Comparison of ENCODE assay signal across 8 cellular contexts in the genomic region with DNA sequence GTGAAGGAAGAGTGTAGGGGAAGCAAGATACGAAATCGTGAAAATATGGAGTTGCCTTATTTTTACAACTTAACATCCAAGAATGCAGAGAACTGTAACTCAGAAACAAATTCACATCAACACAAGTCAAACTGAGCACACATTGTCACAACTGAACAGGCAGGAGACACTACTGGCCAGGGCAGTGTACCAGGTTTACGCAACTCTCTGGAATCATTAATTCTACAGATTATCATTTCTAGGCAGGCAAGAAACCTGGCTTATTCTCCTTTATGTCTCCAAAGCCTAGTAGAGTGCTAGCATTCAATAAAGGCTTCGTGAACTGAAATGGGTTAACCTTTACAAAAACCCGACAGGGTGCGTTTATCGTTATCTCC. TPM values are rescaled to one million over a fixed set of nuclear protein-coding genes. Genes with fewer than 3 reads are reported as not detected.
A peak's percentile ranks its signal among the peaks of the same experiment; 100 is the strongest.
DNase-seq lines count a peak whose midpoint lies in the region; ATAC-seq lines count a peak whose summit lies in the region.

No MANE protein-coding gene starts in this region.

- peak overlapping the region; percentile 87 to 97 (median 91) for H3K4me3 Mint-ChIP-seq in CD8-positive, alpha-beta memory T cell
- H3K4me3 Mint-ChIP-seq in dendritic cell treated with granulocyte-macrophage colony-stimulating factor and Interleukin-4, amounts not matched to agents 40 ng/mL and 50 ng/mL, for 4 days, result peak overlapping the region; percentile 93

- no peaks in the 10 kb centered on the region for H3K9me3 Mint-ChIP-seq in CD8-positive, alpha-beta memory T cell
- H3K9me3 Mint-ChIP-seq in dendritic cell treated with granulocyte-macrophage colony-stimulating factor and Interleukin-4, amounts not matched to agents 40 ng/mL and 50 ng/mL, for 4 days, result no peaks in the 10 kb centered on the region

- no peaks in the 10 kb centered on the region for H3K27me3 Mint-ChIP-seq in CD8-positive, alpha-beta memory T cell
- H3K27me3 Mint-ChIP-seq in dendritic cell treated with granulocyte-macrophage colony-stimulating factor and Interleukin-4, amounts not matched to agents 40 ng/mL and 50 ng/mL, for 4 days, result no peaks in the 10 kb centered on the region

- peaks cover 3% of the 10 kb centered on the region for H3K36me3 ChIP-seq in CD8-positive, alpha-beta memory T cell (ENCODE audit: insufficient read depth, low read length)
- peaks cover 19% of the 10 kb centered on the region; the same call in 1 of the 2 replicates for H3K36me3 ChIP-seq in Karpas-422 (ENCODE audit: insufficient read depth, low read length)
- H3K36me3 ChIP-seq in mesodermal cell (ENCODE audit: control insufficient read depth, insufficient read depth, low read length), result peaks cover 36% of the 10 kb centered on the region

- H3K27ac ChIP-seq in CD8-positive, alpha-beta memory T cell (ENCODE audit: low read depth, low read length), result peak overlapping the region; percentile 94
- peak overlapping the region; percentile 67 for H3K27ac ChIP-seq in Karpas-422 (ENCODE audit: low read length)
- H3K27ac ChIP-seq in mesodermal cell (ENCODE audit: low read depth, low read length, severe bottlenecking), result peak overlapping the region; percentile 93

- POLR2A ChIA-PET in CD8-positive, alpha-beta memory T cell (lab: Charles Lee), result interaction anchor here (1.3 kb wide), 1 partner anchor 194 kb away, joined by 3 read pairs; no protein-coding TSS in a partner anchor

- peak overlapping the region; percentile 89 to 98 (median 94) for H3K27ac Mint-ChIP-seq in CD8-positive, alpha-beta memory T cell
- peak overlapping the region; percentile 99 for H3K27ac Mint-ChIP-seq in dendritic cell treated with granulocyte-macrophage colony-stimulating factor and Interleukin-4, amounts not matched to agents 40 ng/mL and 50 ng/mL, for 4 days

- no peak for ATAC-seq in GM19351 (IDR thresholded peaks at IDR 0.05; ENCODE audit: unreplicated experiment)

- peak overlapping the region; percentile 93 for H3K4me3 ChIP-seq in CD8-positive, alpha-beta memory T cell (ENCODE audit: low read length)
- peak overlapping the region; percentile 98 for H3K4me3 ChIP-seq in Karpas-422 (ENCODE audit: low read length)
- peak overlapping the region; percentile 94 for H3K4me3 ChIP-seq in mesodermal cell (ENCODE audit: extremely low read depth, insufficient read depth, low read length, poor library complexity, severe bottlenecking)

- H3K9me2 ChIP-seq in Karpas-422 (replicated peaks; ENCODE audit: insufficient read depth, low read length), result no peaks in the 10 kb centered on the region

- DNase-seq in CD8-positive, alpha-beta memory T cell, result no peak
- DNase-seq in Karpas-422 (no peak), NCI-H1417 (lab: John Stamatoyannopoulos, UW) (no peak), NOMO-1 treated with dmso at 0.1 percent for 144 hours (lab: John Stamatoyannopoulos, UW; ENCODE audit: unreplicated experiment) (no peak)
- no peak for DNase-seq in effector CD4-positive, alpha-beta T cell

- 0 to 10% methylated on average over 3 to 5 of the region's 7 CpGs for WGBS in mesodermal cell (ENCODE audit: insufficient coverage in 2 of 2), 2 experiments

- H3K4me1 Mint-ChIP-seq in CD8-positive, alpha-beta memory T cell, result peaks cover 62 to 71% (median 68%) of the 10 kb centered on the region in 3 donors
- H3K4me1 Mint-ChIP-seq in dendritic cell treated with granulocyte-macrophage colony-stimulating factor and Interleukin-4, amounts not matched to agents 40 ng/mL and 50 ng/mL, for 4 days (ENCODE audit: low read depth), result peaks cover 49% of the 10 kb centered on the region

- CTCF ChIA-PET in CD8-positive, alpha-beta memory T cell (lab: Charles Lee), result no interaction called here

- peaks cover 0 to 54% (median 4%) of the 10 kb centered on the region in 3 donors for H3K36me3 Mint-ChIP-seq in CD8-positive, alpha-beta memory T cell
- H3K36me3 Mint-ChIP-seq in dendritic cell treated with granulocyte-macrophage colony-stimulating factor and Interleukin-4, amounts not matched to agents 40 ng/mL and 50 ng/mL, for 4 days (ENCODE audit: low read depth), result peaks cover 70% of the 10 kb centered on the region

- H3K27me3 ChIP-seq in CD8-positive, alpha-beta memory T cell (ENCODE audit: insufficient read depth, low read length, poor library complexity, severe bottlenecking), result no peaks in the 10 kb centered on the region
- H3K27me3 ChIP-seq in Karpas-422 (ENCODE audit: low read length), result no peaks in the 10 kb centered on the region

- H2AFZ ChIP-seq in Karpas-422 (ENCODE audit: low read length), result peak overlapping the region; percentile 91; the same call in 1 of the 2 replicates

- intact Hi-C loops in dendritic cell treated with granulocyte-macrophage colony-stimulating factor and Interleukin-4, amounts not matched to agents 40 ng/mL and 50 ng/mL, for 4 days (cut with micrococcal nuclease), result loop anchor here (5.0 kb wide), 2 partner anchors 575 to 945 kb away; a partner anchor contains a TSS

- peaks cover 46% of the 10 kb centered on the region for H3K4me1 ChIP-seq in CD8-positive, alpha-beta memory T cell (ENCODE audit: insufficient read depth, low read length)
- H3K4me1 ChIP-seq in Karpas-422 (ENCODE audit: low read length) (peaks cover 34% of the 10 kb centered on the region), mesodermal cell (ENCODE audit: control insufficient read depth, insufficient read depth, low read length, poor library complexity, severe bottlenecking) (peaks cover 8% of the 10 kb centered on the region)

- peaks cover 69% of the 10 kb centered on the region for H3K79me2 ChIP-seq in Karpas-422 (ENCODE audit: low read length)

- peak overlapping the region; percentile 96 for H3K9ac ChIP-seq in Karpas-422 (ENCODE audit: low read length)

- peaks cover 7% of the 10 kb centered on the region; the same call in 1 of the 2 replicates for H4K20me1 ChIP-seq in Karpas-422 (ENCODE audit: insufficient read depth, low read depth, low read length)

- peak overlapping the region; percentile 75 for H3K4me2 ChIP-seq in Karpas-422 (ENCODE audit: low read depth, low read length, poor library complexity, severe bottlenecking)

- H3K9me3 ChIP-seq in CD8-positive, alpha-beta memory T cell (ENCODE audit: low read length), result no peaks in the 10 kb centered on the region
- no peaks in the 10 kb centered on the region for H3K9me3 ChIP-seq in Karpas-422 (ENCODE audit: low read length)
- H3K9me3 ChIP-seq in mesodermal cell (ENCODE audit: control insufficient read depth, low read length), result no peaks in the 10 kb centered on the region

RNA-seq across cellular contexts. Expression of a gene that starts 0.6 kb away (rescaled TPM):
- 10 to 100 TPM; 26.7 to 29.2 TPM for total RNA-seq in CD8-positive, alpha-beta memory T cell
- polyA plus RNA-seq in CD8-positive, alpha-beta memory T cell, result 31.2 TPM
- 39.1 and 66.2 TPM in 2 replicates for total RNA-seq in Karpas-422 (2014; rRNA removed; shearing (Covaris generic); ENCODE audit: low replicate concordance)
- polyA plus RNA-seq in mesodermal cell (2013, experiment 1 of 2), result 27.4 TPM
- 38.0 TPM for polyA plus RNA-seq in mesodermal cell (2013, experiment 2 of 2)

RNA-seq across cellular contexts. Expression of a gene that starts 0.7 kb away (rescaled TPM):
- total RNA-seq in CD8-positive, alpha-beta memory T cell, result 10 to 100 TPM; 41.8 to 42.4 TPM
- 53.1 TPM for polyA plus RNA-seq in CD8-positive, alpha-beta memory T cell
- 30.3 and 36.4 TPM in 2 replicates for total RNA-seq in Karpas-422 (2014; rRNA removed; shearing (Covaris generic); ENCODE audit: low replicate concordance)
- 49.9 TPM for polyA plus RNA-seq in mesodermal cell (2013, experiment 1 of 2)
- 59.0 TPM for polyA plus RNA-seq in mesodermal cell (2013, experiment 2 of 2)
